1 cellular context compared by ENCODE assay signal in genomic region chr16:65769055-65769465, GRCh38.
A peak's percentile ranks its signal among the peaks of the same experiment; 100 is the strongest.
TF ChIP-seq lines count a peak whose summit lies in the region.

No MANE protein-coding gene starts in this region.

TF ChIP-seq in K562, 482 proteins besides CTCF, POLR2A, EP300 and RAD21 (continued from another document):
- TF ChIP-seq FOXJ3 (CRISPR knock-in tag; IDR thresholded peaks at IDR 0.05) (no peak), JUN (IDR thresholded peaks at IDR 0.05; ENCODE audit: borderline replicate concordance, low read depth, low read length) (peak; percentile 79; the same call in 1 of the 2 replicates), JUN (CRISPR knock-in tag; IDR thresholded peaks at IDR 0.05; ENCODE audit: borderline replicate concordance) (no peak), SMAD1 (IDR thresholded peaks at IDR 0.05; ENCODE audit: low read depth, low read length, partially characterized antibody) (peak; percentile 80), NUFIP1 (IDR thresholded peaks at IDR 0.05; ENCODE audit: partially characterized antibody) (peak; percentile 89)
- TF ChIP-seq, protein P1, sequence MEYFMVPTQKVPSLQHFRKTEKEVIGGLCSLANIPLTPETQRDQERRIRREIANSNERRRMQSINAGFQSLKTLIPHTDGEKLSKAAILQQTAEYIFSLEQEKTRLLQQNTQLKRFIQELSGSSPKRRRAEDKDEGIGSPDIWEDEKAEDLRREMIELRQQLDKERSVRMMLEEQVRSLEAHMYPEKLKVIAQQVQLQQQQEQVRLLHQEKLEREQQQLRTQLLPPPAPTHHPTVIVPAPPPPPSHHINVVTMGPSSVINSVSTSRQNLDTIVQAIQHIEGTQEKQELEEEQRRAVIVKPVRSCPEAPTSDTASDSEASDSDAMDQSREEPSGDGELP (CRISPR knock-in tag; IDR thresholded peaks at IDR 0.05; ENCODE audit: borderline replicate concordance), result 0 out of 2 replicates have a peak, but pooled peaks have one; percentile 17
